In the genomic region with DNA sequence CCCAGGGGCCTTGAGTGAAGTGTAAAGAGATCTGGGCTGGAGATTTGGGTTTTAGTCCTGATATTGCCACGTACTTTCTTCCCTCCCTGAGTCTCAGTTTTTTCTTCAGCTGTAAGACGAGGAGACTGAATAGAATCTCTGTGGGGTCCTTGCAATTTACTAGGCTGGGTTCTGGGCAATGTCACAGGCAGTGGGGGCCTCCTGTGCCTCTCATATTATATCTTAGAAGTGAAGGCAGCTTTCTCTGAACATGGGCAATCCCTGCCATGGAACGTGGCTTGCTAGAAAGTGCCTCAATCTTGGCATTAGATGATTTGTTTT, we compare ENCODE assay signal across 9 cellular contexts.
DNase-seq lines count a peak whose midpoint lies in the region; ATAC-seq and TF ChIP-seq lines count a peak whose summit lies in the region.
"Had no signal": no experiment of that assay in that cellular context is flagged by ENCODE, and none has a peak within 500 bp of the region (broad histone marks: within the 10 kb centered on the region; RNA-seq: fewer than 3 reads in every experiment).

No MANE protein-coding gene starts in this region.

- H3K27ac ChIP-seq in Peyer's patch (peak overlapping the region; percentile 2 to 69 (median 59)), skin epidermis (peak overlapping the region in 13 of 21 experiments; percentile 5 to 70 (median 38))

- no peak for DNase-seq in Peyer's patch
- no peak for DNase-seq in fibroblast of pulmonary artery (ENCODE audit: low read depth)
- DNase-seq in H7, result no peak
- no peak for DNase-seq in NCI-H774 (lab: John Stamatoyannopoulos, UW)
- no peak for DNase-seq in iPS-NIHi7 (ENCODE audit: extremely low spot score)
- DNase-seq in NCI-H748 (lab: John Stamatoyannopoulos, UW; ENCODE audit: unreplicated experiment), result no peak
- DNase-seq: activated naive CD4-positive, alpha-beta T cell treated with anti-CD3 and anti-CD28 coated beads, Interleukin-2, amount 10 ng/mL, durations not matched to agents 7 days and 5 days had no signal

- H3K27me3 ChIP-seq in Peyer's patch (no peaks in the 10 kb centered on the region), H7 (ENCODE audit: control insufficient read depth, insufficient read depth, low read length) (no peaks in the 10 kb centered on the region)

- ATAC-seq in GM18511 (IDR thresholded peaks at IDR 0.05; ENCODE audit: unreplicated experiment), result peak; percentile 14

- no peak for TF ChIP-seq CTCF in Peyer's patch (IDR thresholded peaks at IDR 0.05)
- TF ChIP-seq CTCF in fibroblast of pulmonary artery (IDR thresholded peaks at IDR 0.05; ENCODE audit: low read length, missing control alignments), result no peak

- no peak for TF ChIP-seq POLR2A in Peyer's patch (IDR thresholded peaks at IDR 0.05)

- no peaks in the 10 kb centered on the region for H3K9me3 ChIP-seq in Peyer's patch

- H3K36me3 ChIP-seq in Peyer's patch (no peaks in the 10 kb centered on the region), H7 (replicated peaks; ENCODE audit: control insufficient read depth, insufficient read depth, low read length) (no peaks in the 10 kb centered on the region)

- H3K4me1 ChIP-seq in Peyer's patch, result peaks cover 0 to 25% (median 9%) of the 10 kb centered on the region in 4 donors

- H3K4me3 ChIP-seq in Peyer's patch, result no peak overlapping the region
- H3K4me3 ChIP-seq in fibroblast of pulmonary artery (replicated peaks; ENCODE audit: low read depth, low read length), result peak overlapping the region; percentile 39
- H3K4me3 ChIP-seq in skin epidermis, result peak overlapping the region in 1 of 7 experiments; percentile 1
- no peak overlapping the region for H3K4me3 ChIP-seq in H7 (ENCODE audit: insufficient read depth, low read depth, low read length)
